Comparison of ENCODE assay signal across 1 cellular context in the genomic region with DNA sequence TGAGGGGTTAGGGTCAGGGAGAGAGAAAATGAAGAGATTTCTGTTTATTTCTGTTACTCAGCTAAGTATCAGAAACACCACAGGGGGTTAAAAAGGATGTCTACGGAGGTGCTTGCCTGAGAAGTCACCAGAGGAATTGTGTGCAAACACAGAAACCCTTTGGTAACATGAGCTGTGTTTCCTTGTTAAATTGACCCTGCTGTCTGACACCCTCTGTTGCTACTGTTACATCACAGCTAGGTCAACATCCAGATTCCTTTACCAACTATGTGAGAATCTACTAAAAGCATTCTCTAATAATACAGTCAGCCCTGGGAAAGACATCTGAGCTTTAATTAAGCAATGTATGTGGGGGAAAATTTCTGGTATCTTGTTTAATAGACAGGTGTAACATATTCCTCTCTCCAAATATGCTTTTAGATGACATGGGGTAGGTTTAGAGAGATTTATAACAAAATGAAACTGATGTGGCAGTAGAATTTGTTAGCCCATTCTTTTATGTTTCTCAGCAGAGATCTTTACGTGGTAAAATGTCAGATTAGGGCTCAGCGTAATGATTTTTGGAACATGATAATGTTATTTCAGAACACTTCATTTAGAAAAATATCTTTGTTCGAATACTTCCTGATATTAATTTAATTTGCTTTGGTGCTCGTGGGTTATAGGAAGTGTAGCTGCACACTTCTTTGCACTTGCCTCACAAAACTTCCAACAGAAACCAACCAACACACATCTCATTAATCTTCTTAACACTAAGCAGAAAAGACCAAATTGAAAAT.
TF ChIP-seq lines count a peak whose summit lies in the region.

No MANE protein-coding gene starts in this region.

TF ChIP-seq in HepG2, 621 proteins besides CTCF, POLR2A, EP300 and RAD21 (continued from another document and continues in another):
- TF ChIP-seq AHDC1 (CRISPR knock-in tag; IDR thresholded peaks at IDR 0.05; ENCODE audit: borderline replicate concordance) (peak; percentile 95), TIGD3 (CRISPR knock-in tag; IDR thresholded peaks at IDR 0.05; ENCODE audit: borderline replicate concordance) (no peak), KMT2B (CRISPR knock-in tag; IDR thresholded peaks at IDR 0.05) (peak; percentile 69; the same call in 1 of the 2 replicates), RCOR2 (CRISPR knock-in tag; IDR thresholded peaks at IDR 0.05) (peak; percentile 95), ELF3 (CRISPR knock-in tag; IDR thresholded peaks at IDR 0.05) (peak; percentile 98), XRCC5 (optimal IDR thresholded peaks at IDR 0.05; ENCODE audit: low read length) (peak; percentile 35), GATAD1 (CRISPR knock-in tag; IDR thresholded peaks at IDR 0.05) (peak; percentile 72), ZNF326 (CRISPR knock-in tag; IDR thresholded peaks at IDR 0.05; ENCODE audit: borderline replicate concordance) (no peak), TRIM24 (CRISPR knock-in tag; IDR thresholded peaks at IDR 0.05) (peak; percentile 65; the same call in 1 of the 2 replicates), ZNF781 (CRISPR knock-in tag; IDR thresholded peaks at IDR 0.05; ENCODE audit: borderline replicate concordance, not compliant biosample characterization) (peak; percentile 41), ZNF205 (CRISPR knock-in tag; IDR thresholded peaks at IDR 0.05) (peak; percentile 86), FOXO1 (CRISPR knock-in tag; IDR thresholded peaks at IDR 0.05) (peak; percentile 98), MED1 (CRISPR knock-in tag; IDR thresholded peaks at IDR 0.05) (peak; percentile 97), GATA4 (IDR thresholded peaks at IDR 0.05; ENCODE audit: borderline replicate concordance, low read depth) (peak; percentile 83; the same call in 1 of the 2 replicates)
- TF ChIP-seq, protein P1, sequence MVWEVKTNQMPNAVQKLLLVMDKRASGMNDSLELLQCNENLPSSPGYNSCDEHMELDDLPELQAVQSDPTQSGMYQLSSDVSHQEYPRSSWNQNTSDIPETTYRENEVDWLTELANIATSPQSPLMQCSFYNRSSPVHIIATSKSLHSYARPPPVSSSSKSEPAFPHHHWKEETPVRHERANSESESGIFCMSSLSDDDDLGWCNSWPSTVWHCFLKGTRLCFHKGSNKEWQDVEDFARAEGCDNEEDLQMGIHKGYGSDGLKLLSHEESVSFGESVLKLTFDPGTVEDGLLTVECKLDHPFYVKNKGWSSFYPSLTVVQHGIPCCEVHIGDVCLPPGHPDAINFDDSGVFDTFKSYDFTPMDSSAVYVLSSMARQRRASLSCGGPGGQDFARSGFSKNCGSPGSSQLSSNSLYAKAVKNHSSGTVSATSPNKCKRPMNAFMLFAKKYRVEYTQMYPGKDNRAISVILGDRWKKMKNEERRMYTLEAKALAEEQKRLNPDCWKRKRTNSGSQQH (CRISPR knock-in tag; IDR thresholded peaks at IDR 0.05; ENCODE audit: low read depth): peak; percentile 77
- TF ChIP-seq, protein P2, sequence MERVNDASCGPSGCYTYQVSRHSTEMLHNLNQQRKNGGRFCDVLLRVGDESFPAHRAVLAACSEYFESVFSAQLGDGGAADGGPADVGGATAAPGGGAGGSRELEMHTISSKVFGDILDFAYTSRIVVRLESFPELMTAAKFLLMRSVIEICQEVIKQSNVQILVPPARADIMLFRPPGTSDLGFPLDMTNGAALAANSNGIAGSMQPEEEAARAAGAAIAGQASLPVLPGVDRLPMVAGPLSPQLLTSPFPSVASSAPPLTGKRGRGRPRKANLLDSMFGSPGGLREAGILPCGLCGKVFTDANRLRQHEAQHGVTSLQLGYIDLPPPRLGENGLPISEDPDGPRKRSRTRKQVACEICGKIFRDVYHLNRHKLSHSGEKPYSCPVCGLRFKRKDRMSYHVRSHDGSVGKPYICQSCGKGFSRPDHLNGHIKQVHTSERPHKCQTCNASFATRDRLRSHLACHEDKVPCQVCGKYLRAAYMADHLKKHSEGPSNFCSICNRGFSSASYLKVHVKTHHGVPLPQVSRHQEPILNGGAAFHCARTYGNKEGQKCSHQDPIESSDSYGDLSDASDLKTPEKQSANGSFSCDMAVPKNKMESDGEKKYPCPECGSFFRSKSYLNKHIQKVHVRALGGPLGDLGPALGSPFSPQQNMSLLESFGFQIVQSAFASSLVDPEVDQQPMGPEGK (CRISPR knock-in tag; IDR thresholded peaks at IDR 0.05): peak; percentile 60
- TF ChIP-seq, protein P3, sequence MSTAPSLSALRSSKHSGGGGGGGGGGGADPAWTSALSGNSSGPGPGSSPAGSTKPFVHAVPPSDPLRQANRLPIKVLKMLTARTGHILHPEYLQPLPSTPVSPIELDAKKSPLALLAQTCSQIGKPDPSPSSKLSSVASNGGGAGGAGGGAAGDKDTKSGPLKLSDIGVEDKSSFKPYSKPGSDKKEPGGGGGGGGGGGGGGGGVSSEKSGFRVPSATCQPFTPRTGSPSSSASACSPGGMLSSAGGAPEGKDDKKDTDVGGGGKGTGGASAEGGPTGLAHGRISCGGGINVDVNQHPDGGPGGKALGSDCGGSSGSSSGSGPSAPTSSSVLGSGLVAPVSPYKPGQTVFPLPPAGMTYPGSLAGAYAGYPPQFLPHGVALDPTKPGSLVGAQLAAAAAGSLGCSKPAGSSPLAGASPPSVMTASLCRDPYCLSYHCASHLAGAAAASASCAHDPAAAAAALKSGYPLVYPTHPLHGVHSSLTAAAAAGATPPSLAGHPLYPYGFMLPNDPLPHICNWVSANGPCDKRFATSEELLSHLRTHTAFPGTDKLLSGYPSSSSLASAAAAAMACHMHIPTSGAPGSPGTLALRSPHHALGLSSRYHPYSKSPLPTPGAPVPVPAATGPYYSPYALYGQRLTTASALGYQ (CRISPR knock-in tag; IDR thresholded peaks at IDR 0.05): peak; percentile 93
- TF ChIP-seq, protein P4, sequence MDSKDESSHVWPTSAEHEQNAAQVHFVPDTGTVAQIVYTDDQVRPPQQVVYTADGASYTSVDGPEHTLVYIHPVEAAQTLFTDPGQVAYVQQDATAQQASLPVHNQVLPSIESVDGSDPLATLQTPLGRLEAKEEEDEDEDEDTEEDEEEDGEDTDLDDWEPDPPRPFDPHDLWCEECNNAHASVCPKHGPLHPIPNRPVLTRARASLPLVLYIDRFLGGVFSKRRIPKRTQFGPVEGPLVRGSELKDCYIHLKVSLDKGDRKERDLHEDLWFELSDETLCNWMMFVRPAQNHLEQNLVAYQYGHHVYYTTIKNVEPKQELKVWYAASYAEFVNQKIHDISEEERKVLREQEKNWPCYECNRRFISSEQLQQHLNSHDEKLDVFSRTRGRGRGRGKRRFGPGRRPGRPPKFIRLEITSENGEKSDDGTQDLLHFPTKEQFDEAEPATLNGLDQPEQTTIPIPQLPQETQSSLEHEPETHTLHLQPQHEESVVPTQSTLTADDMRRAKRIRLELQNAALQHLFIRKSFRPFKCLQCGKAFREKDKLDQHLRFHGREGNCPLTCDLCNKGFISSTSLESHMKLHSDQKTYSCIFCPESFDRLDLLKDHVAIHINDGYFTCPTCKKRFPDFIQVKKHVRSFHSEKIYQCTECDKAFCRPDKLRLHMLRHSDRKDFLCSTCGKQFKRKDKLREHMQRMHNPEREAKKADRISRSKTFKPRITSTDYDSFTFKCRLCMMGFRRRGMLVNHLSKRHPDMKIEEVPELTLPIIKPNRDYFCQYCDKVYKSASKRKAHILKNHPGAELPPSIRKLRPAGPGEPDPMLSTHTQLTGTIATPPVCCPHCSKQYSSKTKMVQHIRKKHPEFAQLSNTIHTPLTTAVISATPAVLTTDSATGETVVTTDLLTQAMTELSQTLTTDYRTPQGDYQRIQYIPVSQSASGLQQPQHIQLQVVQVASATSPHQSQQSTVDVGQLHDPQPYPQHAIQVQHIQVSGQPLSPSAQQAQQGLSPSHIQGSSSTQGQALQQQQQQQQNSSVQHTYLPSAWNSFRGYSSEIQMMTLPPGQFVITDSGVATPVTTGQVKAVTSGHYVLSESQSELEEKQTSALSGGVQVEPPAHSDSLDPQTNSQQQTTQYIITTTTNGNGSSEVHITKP (CRISPR knock-in tag; IDR thresholded peaks at IDR 0.05; ENCODE audit: low read depth): peak; percentile 84; the same call in 1 of the 2 replicates
- TF ChIP-seq, protein P5, sequence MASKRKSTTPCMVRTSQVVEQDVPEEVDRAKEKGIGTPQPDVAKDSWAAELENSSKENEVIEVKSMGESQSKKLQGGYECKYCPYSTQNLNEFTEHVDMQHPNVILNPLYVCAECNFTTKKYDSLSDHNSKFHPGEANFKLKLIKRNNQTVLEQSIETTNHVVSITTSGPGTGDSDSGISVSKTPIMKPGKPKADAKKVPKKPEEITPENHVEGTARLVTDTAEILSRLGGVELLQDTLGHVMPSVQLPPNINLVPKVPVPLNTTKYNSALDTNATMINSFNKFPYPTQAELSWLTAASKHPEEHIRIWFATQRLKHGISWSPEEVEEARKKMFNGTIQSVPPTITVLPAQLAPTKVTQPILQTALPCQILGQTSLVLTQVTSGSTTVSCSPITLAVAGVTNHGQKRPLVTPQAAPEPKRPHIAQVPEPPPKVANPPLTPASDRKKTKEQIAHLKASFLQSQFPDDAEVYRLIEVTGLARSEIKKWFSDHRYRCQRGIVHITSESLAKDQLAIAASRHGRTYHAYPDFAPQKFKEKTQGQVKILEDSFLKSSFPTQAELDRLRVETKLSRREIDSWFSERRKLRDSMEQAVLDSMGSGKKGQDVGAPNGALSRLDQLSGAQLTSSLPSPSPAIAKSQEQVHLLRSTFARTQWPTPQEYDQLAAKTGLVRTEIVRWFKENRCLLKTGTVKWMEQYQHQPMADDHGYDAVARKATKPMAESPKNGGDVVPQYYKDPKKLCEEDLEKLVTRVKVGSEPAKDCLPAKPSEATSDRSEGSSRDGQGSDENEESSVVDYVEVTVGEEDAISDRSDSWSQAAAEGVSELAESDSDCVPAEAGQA (IDR thresholded peaks at IDR 0.05; ENCODE audit: low read depth): peak; percentile 67; the same call in 1 of the 2 replicates
- TF ChIP-seq, protein P5 (CRISPR knock-in tag; IDR thresholded peaks at IDR 0.05; ENCODE audit: borderline replicate concordance): no peak
- TF ChIP-seq, protein P6, sequence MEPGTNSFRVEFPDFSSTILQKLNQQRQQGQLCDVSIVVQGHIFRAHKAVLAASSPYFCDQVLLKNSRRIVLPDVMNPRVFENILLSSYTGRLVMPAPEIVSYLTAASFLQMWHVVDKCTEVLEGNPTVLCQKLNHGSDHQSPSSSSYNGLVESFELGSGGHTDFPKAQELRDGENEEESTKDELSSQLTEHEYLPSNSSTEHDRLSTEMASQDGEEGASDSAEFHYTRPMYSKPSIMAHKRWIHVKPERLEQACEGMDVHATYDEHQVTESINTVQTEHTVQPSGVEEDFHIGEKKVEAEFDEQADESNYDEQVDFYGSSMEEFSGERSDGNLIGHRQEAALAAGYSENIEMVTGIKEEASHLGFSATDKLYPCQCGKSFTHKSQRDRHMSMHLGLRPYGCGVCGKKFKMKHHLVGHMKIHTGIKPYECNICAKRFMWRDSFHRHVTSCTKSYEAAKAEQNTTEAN (CRISPR knock-in tag; conservative IDR thresholded peaks at IDR 0.05): peak; percentile 85
